ENCODE assay signal across 9 cellular contexts in genomic region chr19:58572026-58572817, GRCh38. TPM values are rescaled to one million over a fixed set of nuclear protein-coding genes. Genes with fewer than 3 reads are reported as not detected.
DNase-seq lines count a peak whose midpoint lies in the region; ATAC-seq and TF ChIP-seq lines count a peak whose summit lies in the region.
"Had no signal": no experiment of that assay in that cellular context is flagged by ENCODE, and none has a peak within 500 bp of the region (broad histone marks: within the 10 kb centered on the region; RNA-seq: fewer than 3 reads in every experiment).

No MANE protein-coding gene starts in this region.

- DNase-seq in cardiac muscle cell (ENCODE audit: low read depth in 1 of 2, low spot score in 1 of 2) (no peak), left ventricle myocardium superior (no peak), brain microvascular endothelial cell (no peak), upper lobe of right lung (no peak), SK-N-DZ (ENCODE audit: low spot score) (no peak), NOMO-1 treated with DMSO at 0.1 percent for 48 hours (lab: John Stamatoyannopoulos, UW; ENCODE audit: unreplicated experiment) (no peak)
- DNase-seq: NCI-H2227 treated with DMSO at 0.1 percent for 48 hours had no signal

- H3K9me3 ChIP-seq in cardiac muscle cell (ENCODE audit: low read depth) (no peaks in the 10 kb centered on the region), mesodermal cell (ENCODE audit: control insufficient read depth, low read length) (no peaks in the 10 kb centered on the region), upper lobe of right lung (no peaks in the 10 kb centered on the region)

- ATAC-seq in left ventricle myocardium superior (no peak), upper lobe of right lung (no peak), GM19324 (IDR thresholded peaks at IDR 0.05; ENCODE audit: low FRiP score, unreplicated experiment) (no peak)

- intact Hi-C loops in left ventricle myocardium superior (cut with micrococcal nuclease), result no loop called here
- intact Hi-C loops in upper lobe of right lung (cut with DNase I), result no loop called here

- H3K4me1 ChIP-seq in cardiac muscle cell (ENCODE audit: low read depth), result no peaks in the 10 kb centered on the region
- peaks cover 4% of the 10 kb centered on the region for H3K4me1 ChIP-seq in mesodermal cell (ENCODE audit: control insufficient read depth, insufficient read depth, low read length, poor library complexity, severe bottlenecking)
- peaks cover 18% of the 10 kb centered on the region for H3K4me1 ChIP-seq in upper lobe of right lung

- H3K27ac ChIP-seq in cardiac muscle cell (peak overlapping the region; percentile 94), brain microvascular endothelial cell (peak overlapping the region; percentile 96), mesodermal cell (ENCODE audit: low read depth, low read length, severe bottlenecking) (peak overlapping the region; percentile 99), upper lobe of right lung (peak overlapping the region; percentile 94)

- H3K4me3 ChIP-seq in cardiac muscle cell (peak overlapping the region; percentile 64), brain microvascular endothelial cell (ENCODE audit: low read depth, low read length) (peak overlapping the region; percentile 87), mesodermal cell (ENCODE audit: extremely low read depth, insufficient read depth, low read length, poor library complexity, severe bottlenecking) (peak overlapping the region; percentile 68), upper lobe of right lung (peak overlapping the region; percentile 66)

- TF ChIP-seq CTCF in cardiac muscle cell (IDR thresholded peaks at IDR 0.05; ENCODE audit: low read depth, low read length) (no peak), brain microvascular endothelial cell (IDR thresholded peaks at IDR 0.05; ENCODE audit: low read depth, low read length, missing control alignments) (no peak), upper lobe of right lung (IDR thresholded peaks at IDR 0.05) (no peak)

- H3K36me3 ChIP-seq in cardiac muscle cell (no peaks in the 10 kb centered on the region), brain microvascular endothelial cell (replicated peaks) (peaks cover 13% of the 10 kb centered on the region), mesodermal cell (ENCODE audit: control insufficient read depth, insufficient read depth, low read length) (peaks cover 37% of the 10 kb centered on the region), upper lobe of right lung (peaks cover 17% of the 10 kb centered on the region)

- WGBS in mesodermal cell (ENCODE audit: insufficient coverage in 2 of 2), 2 experiments, result 52 to 53% methylated on average over 22 to 23 of the region's 24 CpGs

- in situ Hi-C loops in brain microvascular endothelial cell (cut with HindIII; ENCODE audit: low pct_ligation_motif_present, low sequenced_read_pairs), result no loop called here

- H3K27me3 ChIP-seq in cardiac muscle cell (no peaks in the 10 kb centered on the region), brain microvascular endothelial cell (replicated peaks) (no peaks in the 10 kb centered on the region), upper lobe of right lung (no peaks in the 10 kb centered on the region)

RNA-seq across cellular contexts. Expression of gene MZF1, which starts 0.9 kb away (rescaled TPM):
- total RNA-seq in cardiac muscle cell (51.1 TPM in 2 replicates), left ventricle myocardium superior (11.3 TPM), upper lobe of right lung (44.3 TPM)
- 25.1 and 34.7 TPM in 2 replicates for polyA plus RNA-seq in cardiac muscle cell
- polyA plus RNA-seq in mesodermal cell (2013, experiment 1 of 2), result 14.1 TPM
- 11.8 TPM for polyA plus RNA-seq in mesodermal cell (2013, experiment 2 of 2)
- 12.0 and 14.7 TPM in 2 replicates for polyA plus RNA-seq in SK-N-DZ (2014; cell fraction: cytosol; rRNA removed)
- polyA plus RNA-seq in SK-N-DZ (2014; cell fraction: nucleus; rRNA removed), result 72.1 and 102 TPM in 2 replicates

RNA-seq across cellular contexts. Expression of gene UBE2M, which starts 13.8 kb away (rescaled TPM):
- total RNA-seq in cardiac muscle cell (70.8 and 79.0 TPM in 2 replicates), left ventricle myocardium superior (144 TPM), upper lobe of right lung (53.8 TPM)
- polyA plus RNA-seq in cardiac muscle cell, result 169 and 177 TPM in 2 replicates
- polyA plus RNA-seq in mesodermal cell (2013, experiment 1 of 2), result 134 TPM
- polyA plus RNA-seq in mesodermal cell (2013, experiment 2 of 2), result 104 TPM
- polyA plus RNA-seq in SK-N-DZ (2014; cell fraction: cytosol; rRNA removed), result 63.0 and 69.2 TPM in 2 replicates
- polyA plus RNA-seq in SK-N-DZ (2014; cell fraction: nucleus; rRNA removed), result 59.7 and 69.5 TPM in 2 replicates

RNA-seq across cellular contexts. Expression of gene CHMP2A, which starts 17.3 kb away (rescaled TPM):
- total RNA-seq in cardiac muscle cell, result 223 and 265 TPM in 2 replicates
- polyA plus RNA-seq in cardiac muscle cell, result 247 and 319 TPM in 2 replicates
- 134 TPM for total RNA-seq in left ventricle myocardium superior
- 110 TPM for polyA plus RNA-seq in mesodermal cell (2013, experiment 1 of 2)
- 90.4 TPM for polyA plus RNA-seq in mesodermal cell (2013, experiment 2 of 2)
- 96.5 TPM for total RNA-seq in upper lobe of right lung
- polyA plus RNA-seq in SK-N-DZ (2014; cell fraction: cytosol; rRNA removed), result 85.0 and 86.3 TPM in 2 replicates
- polyA plus RNA-seq in SK-N-DZ (2014; cell fraction: nucleus; rRNA removed), result 46.1 and 47.8 TPM in 2 replicates

RNA-seq across cellular contexts. Expression of gene TRIM28, which starts 28.4 kb away (rescaled TPM):
- total RNA-seq in cardiac muscle cell (563 and 650 TPM in 2 replicates), left ventricle myocardium superior (152 TPM), upper lobe of right lung (199 TPM)
- polyA plus RNA-seq in cardiac muscle cell, result 303 and 343 TPM in 2 replicates
- polyA plus RNA-seq in mesodermal cell (2013, experiment 1 of 2), result 590 TPM
- polyA plus RNA-seq in mesodermal cell (2013, experiment 2 of 2), result 581 TPM
- polyA plus RNA-seq in SK-N-DZ (2014; cell fraction: cytosol; rRNA removed), result 375 and 400 TPM in 2 replicates
- 509 and 535 TPM in 2 replicates for polyA plus RNA-seq in SK-N-DZ (2014; cell fraction: nucleus; rRNA removed)

RNA-seq across cellular contexts. Expression of gene ZBTB45, which starts 52.6 kb away (rescaled TPM):
- total RNA-seq in cardiac muscle cell, result 22.8 and 26.3 TPM in 2 replicates
- 29.4 and 34.6 TPM in 2 replicates for polyA plus RNA-seq in cardiac muscle cell
- total RNA-seq in left ventricle myocardium superior, result 10.4 TPM
- 18.0 TPM for polyA plus RNA-seq in mesodermal cell (2013, experiment 1 of 2)
- 13.4 TPM for polyA plus RNA-seq in mesodermal cell (2013, experiment 2 of 2)
- total RNA-seq in upper lobe of right lung, result 14.1 TPM
- 4.4 and 4.8 TPM in 2 replicates for polyA plus RNA-seq in SK-N-DZ (2014; cell fraction: cytosol; rRNA removed)
- 4.1 and 4.5 TPM in 2 replicates for polyA plus RNA-seq in SK-N-DZ (2014; cell fraction: nucleus; rRNA removed)
